23 cellular contexts compared by ENCODE assay signal in genomic region chr4:56704074-56704473, GRCh38. TPM values are rescaled to one million over a fixed set of nuclear protein-coding genes. Genes with fewer than 3 reads are reported as not detected.
DNase-seq lines count a peak whose midpoint lies in the region; ATAC-seq and TF ChIP-seq lines count a peak whose summit lies in the region.
"Had no signal": no experiment of that assay in that cellular context is flagged by ENCODE, and none has a peak within 500 bp of the region (broad histone marks: within the 10 kb centered on the region; RNA-seq: fewer than 3 reads in every experiment).

No MANE protein-coding gene starts in this region.

- H3K4me3 Mint-ChIP-seq in activated naive CD4-positive, alpha-beta T cell treated with anti-CD3 and anti-CD28 coated beads for 36 hours = no peak overlapping the region
- H3K4me3 Mint-ChIP-seq: activated CD4-positive, alpha-beta T cell treated with anti-CD3 and anti-CD28 coated beads, Interleukin-2, amount 10 ng/mL, durations not matched to agents 24 days and 14 days; activated naive CD8-positive, alpha-beta T cell; IgD-negative memory B cell; nephron progenitor cell had no signal

- WGBS in prostate gland = 25% methylated on average over 7 of the region's 7 CpGs

- intact Hi-C loops in prostate gland (cut with DNase I) = no loop called here
- intact Hi-C loops in activated naive CD4-positive, alpha-beta T cell treated with anti-CD3 and anti-CD28 coated beads for 36 hours (cut with micrococcal nuclease) = no loop called here

- ATAC-seq in HG02973 (IDR thresholded peaks at IDR 0.05; ENCODE audit: unreplicated experiment) = no peak
- ATAC-seq: A549, psoas muscle had no signal

- TF ChIP-seq POLR2A in prostate gland (IDR thresholded peaks at IDR 0.05) = no peak

- peak overlapping the region; percentile 29 for H3K27ac ChIP-seq in angular gyrus (ENCODE audit: low read depth, low read length)
- H3K27ac ChIP-seq in prostate gland = peak overlapping the region; percentile 27 to 64
- H3K27ac ChIP-seq: A549, C4-2B, coronary artery, psoas muscle had no signal

- H3K27ac Mint-ChIP-seq in activated naive CD4-positive, alpha-beta T cell treated with anti-CD3 and anti-CD28 coated beads for 36 hours = no peak overlapping the region
- H3K27ac Mint-ChIP-seq: activated CD4-positive, alpha-beta T cell treated with anti-CD3 and anti-CD28 coated beads, Interleukin-2, amount 10 ng/mL, durations not matched to agents 24 days and 14 days; activated naive CD8-positive, alpha-beta T cell; IgD-negative memory B cell had no signal

- H3K9me3 Mint-ChIP-seq in activated naive CD4-positive, alpha-beta T cell treated with anti-CD3 and anti-CD28 coated beads for 36 hours = no peaks in the 10 kb centered on the region
- H3K9me3 Mint-ChIP-seq: activated CD4-positive, alpha-beta T cell treated with anti-CD3 and anti-CD28 coated beads, Interleukin-2, amount 10 ng/mL, durations not matched to agents 24 days and 14 days; IgD-negative memory B cell had no signal

- H3K9me3 ChIP-seq in prostate gland = no peaks in the 10 kb centered on the region
- H3K9me3 ChIP-seq: A549, psoas muscle had no signal

- CTCF ChIA-PET in activated naive CD4-positive, alpha-beta T cell treated with anti-CD3 and anti-CD28 coated beads for 36 hours (lab: Charles Lee) = no interaction called here

- no peaks in the 10 kb centered on the region for H3K27me3 ChIP-seq in prostate gland (replicated peaks; ENCODE audit: insufficient read depth)

- H3K36me3 ChIP-seq in prostate gland = no peaks in the 10 kb centered on the region

- DNase-seq in AG10803 (ENCODE audit: low read depth) = peak; percentile 9
- DNase-seq in fibroblast of villous mesenchyme (ENCODE audit: low read depth) = peak; percentile 11
- peak; percentile 27 for DNase-seq in prostate gland (ENCODE audit: low spot score)
- DNase-seq in activated naive CD4-positive, alpha-beta T cell treated with anti-CD3 and anti-CD28 coated beads for 36 hours = no peak
- no peak for DNase-seq in dedifferentiated amniotic fluid mesenchymal stem cell (ENCODE audit: extremely low spot score)
- no peak for DNase-seq in activated CD4-positive, alpha-beta T cell treated with anti-CD3 and anti-CD28 coated beads, Interleukin-2, amount 50 U/mL, for 1 hour
- DNase-seq: activated CD4-positive, alpha-beta T cell treated with anti-CD3 and anti-CD28 coated beads, Interleukin-2, amount 10 ng/mL, durations not matched to agents 24 days and 14 days; GDM1; GOT3; kidney; NCI-H1436; NCI-H69; nephron progenitor cell; psoas muscle; SHP77; stimulated activated CD4-positive, alpha-beta T cell treated with anti-CD3 and anti-CD28 coated beads, Interleukin-12 subunit alpha, Interleukin-12 subunit beta, amount 100 ng/mL, for 4 hours had no signal

- no peaks in the 10 kb centered on the region for H3K36me3 Mint-ChIP-seq in activated naive CD4-positive, alpha-beta T cell treated with anti-CD3 and anti-CD28 coated beads for 36 hours (ENCODE audit: low read depth)
- H3K36me3 Mint-ChIP-seq: activated naive CD8-positive, alpha-beta T cell; IgD-negative memory B cell had no signal

- TF ChIP-seq CTCF in AG10803 (conservative IDR thresholded peaks at IDR 0.05; ENCODE audit: low read length) (no peak), fibroblast of villous mesenchyme (IDR thresholded peaks at IDR 0.05; ENCODE audit: insufficient read depth, low read depth, low read length) (no peak), prostate gland (IDR thresholded peaks at IDR 0.05) (no peak)

- no peaks in the 10 kb centered on the region for H3K4me1 ChIP-seq in prostate gland (replicated peaks)
- H3K4me1 ChIP-seq: A549, psoas muscle had no signal

- H3K4me3 ChIP-seq in AG10803 (ENCODE audit: low read length) (no peak overlapping the region), fibroblast of villous mesenchyme (ENCODE audit: low read depth, low read length) (no peak overlapping the region), prostate gland (no peak overlapping the region)
- H3K4me3 ChIP-seq: A549, coronary artery, psoas muscle had no signal

- no peaks in the 10 kb centered on the region for H3K4me1 Mint-ChIP-seq in activated naive CD4-positive, alpha-beta T cell treated with anti-CD3 and anti-CD28 coated beads for 36 hours (ENCODE audit: low read depth)

- H3K27me3 Mint-ChIP-seq in activated naive CD4-positive, alpha-beta T cell treated with anti-CD3 and anti-CD28 coated beads for 36 hours (ENCODE audit: low read depth) = no peaks in the 10 kb centered on the region
- H3K27me3 Mint-ChIP-seq: activated naive CD8-positive, alpha-beta T cell had no signal

RNA-seq across cellular contexts. Expression of gene HOPX, which starts 23.0 kb away (rescaled TPM):
- total RNA-seq in fibroblast of villous mesenchyme (under 0.01 and 0.97 TPM in 2 replicates), prostate gland (100 to 1,000 TPM in 1 of 2 donors, 10 to 100 TPM in 1; 12.2 to 117 TPM)
- total RNA-seq in activated naive CD4-positive, alpha-beta T cell treated with anti-CD3 and anti-CD28 coated beads for 36 hours = 10 to 100 TPM; 14.0 to 14.7 TPM

Comparison
In these comparisons a context has a peak if more than half of its experiments do, and no peak if none do; other contexts are left out.
1. DNase-seq: peak in AG10803 (single experiment), fibroblast of villous mesenchyme (single experiment) and prostate gland (single experiment); none in activated naive CD4-positive, alpha-beta T cell treated with anti-CD3 and anti-CD28 coated beads for 36 hours (single experiment), dedifferentiated amniotic fluid mesenchymal stem cell (single experiment) and activated CD4-positive, alpha-beta T cell treated with anti-CD3 and anti-CD28 coated beads, Interleukin-2, amount 50 U/mL, for 1 hour (single experiment).